In the genomic region with DNA sequence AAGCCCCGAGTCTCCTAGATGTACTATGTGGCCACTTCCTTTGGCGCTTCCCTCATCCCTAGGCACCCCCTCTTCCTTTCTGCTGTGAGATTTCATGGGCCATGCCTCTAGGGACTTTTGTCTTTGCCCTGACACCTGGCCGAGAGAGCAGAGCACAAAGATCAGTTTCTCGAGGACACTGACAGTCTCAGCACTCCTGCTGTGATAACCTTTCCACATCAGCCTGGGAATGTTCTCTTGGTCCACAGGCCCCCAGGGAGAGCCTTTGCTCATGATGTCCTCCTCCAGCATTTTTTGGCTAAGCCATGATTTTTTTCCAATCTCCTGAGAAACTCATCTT, we compare ENCODE assay signal across 1 cellular context.
TF ChIP-seq lines count a peak whose summit lies in the region.

No MANE protein-coding gene starts in this region.

TF ChIP-seq in HepG2, 621 proteins besides CTCF, POLR2A, EP300 and RAD21 (continued from another document):
- TF ChIP-seq, protein P1, sequence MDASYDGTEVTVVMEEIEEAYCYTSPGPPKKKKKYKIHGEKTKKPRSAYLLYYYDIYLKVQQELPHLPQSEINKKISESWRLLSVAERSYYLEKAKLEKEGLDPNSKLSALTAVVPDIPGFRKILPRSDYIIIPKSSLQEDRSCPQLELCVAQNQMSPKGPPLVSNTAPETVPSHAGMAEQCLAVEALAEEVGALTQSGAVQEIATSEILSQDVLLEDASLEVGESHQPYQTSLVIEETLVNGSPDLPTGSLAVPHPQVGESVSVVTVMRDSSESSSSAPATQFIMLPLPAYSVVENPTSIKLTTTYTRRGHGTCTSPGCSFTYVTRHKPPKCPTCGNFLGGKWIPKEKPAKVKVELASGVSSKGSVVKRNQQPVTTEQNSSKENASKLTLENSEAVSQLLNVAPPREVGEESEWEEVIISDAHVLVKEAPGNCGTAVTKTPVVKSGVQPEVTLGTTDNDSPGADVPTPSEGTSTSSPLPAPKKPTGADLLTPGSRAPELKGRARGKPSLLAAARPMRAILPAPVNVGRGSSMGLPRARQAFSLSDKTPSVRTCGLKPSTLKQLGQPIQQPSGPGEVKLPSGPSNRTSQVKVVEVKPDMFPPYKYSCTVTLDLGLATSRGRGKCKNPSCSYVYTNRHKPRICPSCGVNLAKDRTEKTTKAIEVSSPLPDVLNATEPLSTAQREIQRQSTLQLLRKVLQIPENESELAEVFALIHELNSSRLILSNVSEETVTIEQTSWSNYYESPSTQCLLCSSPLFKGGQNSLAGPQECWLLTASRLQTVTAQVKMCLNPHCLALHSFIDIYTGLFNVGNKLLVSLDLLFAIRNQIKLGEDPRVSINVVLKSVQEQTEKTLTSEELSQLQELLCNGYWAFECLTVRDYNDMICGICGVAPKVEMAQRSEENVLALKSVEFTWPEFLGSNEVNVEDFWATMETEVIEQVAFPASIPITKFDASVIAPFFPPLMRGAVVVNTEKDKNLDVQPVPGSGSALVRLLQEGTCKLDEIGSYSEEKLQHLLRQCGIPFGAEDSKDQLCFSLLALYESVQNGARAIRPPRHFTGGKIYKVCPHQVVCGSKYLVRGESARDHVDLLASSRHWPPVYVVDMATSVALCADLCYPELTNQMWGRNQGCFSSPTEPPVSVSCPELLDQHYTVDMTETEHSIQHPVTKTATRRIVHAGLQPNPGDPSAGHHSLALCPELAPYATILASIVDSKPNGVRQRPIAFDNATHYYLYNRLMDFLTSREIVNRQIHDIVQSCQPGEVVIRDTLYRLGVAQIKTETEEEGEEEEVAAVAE (CRISPR knock-in tag; IDR thresholded peaks at IDR 0.05; ENCODE audit: borderline replicate concordance), result no peak
- peak; percentile 23; the same call in 1 of the 2 replicates for TF ChIP-seq SALL1 (CRISPR knock-in tag; IDR thresholded peaks at IDR 0.05)
- TF ChIP-seq SAP130 (CRISPR knock-in tag; IDR thresholded peaks at IDR 0.05; ENCODE audit: low read depth), result 0 out of 2 replicates have a peak, but pooled peaks have one; percentile 16
- TF ChIP-seq, protein P2, sequence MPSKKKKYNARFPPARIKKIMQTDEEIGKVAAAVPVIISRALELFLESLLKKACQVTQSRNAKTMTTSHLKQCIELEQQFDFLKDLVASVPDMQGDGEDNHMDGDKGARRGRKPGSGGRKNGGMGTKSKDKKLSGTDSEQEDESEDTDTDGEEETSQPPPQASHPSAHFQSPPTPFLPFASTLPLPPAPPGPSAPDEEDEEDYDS (CRISPR knock-in tag; IDR thresholded peaks at IDR 0.05), result no peak
- 0 out of 2 replicates have a peak, but pooled peaks have one; percentile 34 for TF ChIP-seq ZMYM2 (CRISPR knock-in tag; IDR thresholded peaks at IDR 0.05)
- peak; percentile 52; the same call in 1 of the 2 replicates for TF ChIP-seq HNF4G (IDR thresholded peaks at IDR 0.05; ENCODE audit: borderline replicate concordance, low read depth, low read length)
- peak; percentile 40; the same call in 1 of the 2 replicates for TF ChIP-seq HNF4G (CRISPR knock-in tag; IDR thresholded peaks at IDR 0.05; ENCODE audit: borderline replicate concordance, low read depth)
- TF ChIP-seq TRIM24 (CRISPR knock-in tag; IDR thresholded peaks at IDR 0.05), result peak; percentile 52; the same call in 1 of the 2 replicates
